ENCODE assay signal across 2 cellular contexts in the genomic region with DNA sequence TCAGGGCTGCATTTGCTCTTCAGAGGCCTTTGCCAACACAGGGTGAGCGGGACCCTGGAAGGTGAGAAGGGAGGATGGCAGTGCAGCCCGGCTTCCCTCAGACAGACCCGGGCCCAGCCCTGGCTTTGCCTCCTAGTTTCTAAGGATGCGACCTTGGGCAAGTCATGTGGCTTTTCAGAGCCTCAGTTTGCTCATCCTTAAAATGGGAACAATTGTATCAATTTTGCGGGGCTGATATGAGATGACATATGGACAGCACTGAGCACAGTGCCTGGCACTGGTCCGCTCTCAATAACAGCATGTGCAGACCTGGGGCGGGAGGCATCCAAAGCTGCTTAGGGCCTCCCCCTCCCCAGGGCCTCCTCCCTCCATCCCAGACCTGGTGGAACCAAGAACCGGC.
TF ChIP-seq lines count a peak whose summit lies in the region.

No MANE protein-coding gene starts in this region.

TF ChIP-seq in GM23338, 12 proteins besides CTCF, POLR2A, EP300 and RAD21:
- TF ChIP-seq, protein P1, sequence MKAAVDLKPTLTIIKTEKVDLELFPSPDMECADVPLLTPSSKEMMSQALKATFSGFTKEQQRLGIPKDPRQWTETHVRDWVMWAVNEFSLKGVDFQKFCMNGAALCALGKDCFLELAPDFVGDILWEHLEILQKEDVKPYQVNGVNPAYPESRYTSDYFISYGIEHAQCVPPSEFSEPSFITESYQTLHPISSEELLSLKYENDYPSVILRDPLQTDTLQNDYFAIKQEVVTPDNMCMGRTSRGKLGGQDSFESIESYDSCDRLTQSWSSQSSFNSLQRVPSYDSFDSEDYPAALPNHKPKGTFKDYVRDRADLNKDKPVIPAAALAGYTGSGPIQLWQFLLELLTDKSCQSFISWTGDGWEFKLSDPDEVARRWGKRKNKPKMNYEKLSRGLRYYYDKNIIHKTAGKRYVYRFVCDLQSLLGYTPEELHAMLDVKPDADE (IDR thresholded peaks at IDR 0.05) = no peak
- TF ChIP-seq ZNF114 (CRISPR knock-in tag; IDR thresholded peaks at IDR 0.05) = no peak
- no peak for TF ChIP-seq ZNF331 (CRISPR knock-in tag; IDR thresholded peaks at IDR 0.05; ENCODE audit: low read depth)
- TF ChIP-seq, protein P2, sequence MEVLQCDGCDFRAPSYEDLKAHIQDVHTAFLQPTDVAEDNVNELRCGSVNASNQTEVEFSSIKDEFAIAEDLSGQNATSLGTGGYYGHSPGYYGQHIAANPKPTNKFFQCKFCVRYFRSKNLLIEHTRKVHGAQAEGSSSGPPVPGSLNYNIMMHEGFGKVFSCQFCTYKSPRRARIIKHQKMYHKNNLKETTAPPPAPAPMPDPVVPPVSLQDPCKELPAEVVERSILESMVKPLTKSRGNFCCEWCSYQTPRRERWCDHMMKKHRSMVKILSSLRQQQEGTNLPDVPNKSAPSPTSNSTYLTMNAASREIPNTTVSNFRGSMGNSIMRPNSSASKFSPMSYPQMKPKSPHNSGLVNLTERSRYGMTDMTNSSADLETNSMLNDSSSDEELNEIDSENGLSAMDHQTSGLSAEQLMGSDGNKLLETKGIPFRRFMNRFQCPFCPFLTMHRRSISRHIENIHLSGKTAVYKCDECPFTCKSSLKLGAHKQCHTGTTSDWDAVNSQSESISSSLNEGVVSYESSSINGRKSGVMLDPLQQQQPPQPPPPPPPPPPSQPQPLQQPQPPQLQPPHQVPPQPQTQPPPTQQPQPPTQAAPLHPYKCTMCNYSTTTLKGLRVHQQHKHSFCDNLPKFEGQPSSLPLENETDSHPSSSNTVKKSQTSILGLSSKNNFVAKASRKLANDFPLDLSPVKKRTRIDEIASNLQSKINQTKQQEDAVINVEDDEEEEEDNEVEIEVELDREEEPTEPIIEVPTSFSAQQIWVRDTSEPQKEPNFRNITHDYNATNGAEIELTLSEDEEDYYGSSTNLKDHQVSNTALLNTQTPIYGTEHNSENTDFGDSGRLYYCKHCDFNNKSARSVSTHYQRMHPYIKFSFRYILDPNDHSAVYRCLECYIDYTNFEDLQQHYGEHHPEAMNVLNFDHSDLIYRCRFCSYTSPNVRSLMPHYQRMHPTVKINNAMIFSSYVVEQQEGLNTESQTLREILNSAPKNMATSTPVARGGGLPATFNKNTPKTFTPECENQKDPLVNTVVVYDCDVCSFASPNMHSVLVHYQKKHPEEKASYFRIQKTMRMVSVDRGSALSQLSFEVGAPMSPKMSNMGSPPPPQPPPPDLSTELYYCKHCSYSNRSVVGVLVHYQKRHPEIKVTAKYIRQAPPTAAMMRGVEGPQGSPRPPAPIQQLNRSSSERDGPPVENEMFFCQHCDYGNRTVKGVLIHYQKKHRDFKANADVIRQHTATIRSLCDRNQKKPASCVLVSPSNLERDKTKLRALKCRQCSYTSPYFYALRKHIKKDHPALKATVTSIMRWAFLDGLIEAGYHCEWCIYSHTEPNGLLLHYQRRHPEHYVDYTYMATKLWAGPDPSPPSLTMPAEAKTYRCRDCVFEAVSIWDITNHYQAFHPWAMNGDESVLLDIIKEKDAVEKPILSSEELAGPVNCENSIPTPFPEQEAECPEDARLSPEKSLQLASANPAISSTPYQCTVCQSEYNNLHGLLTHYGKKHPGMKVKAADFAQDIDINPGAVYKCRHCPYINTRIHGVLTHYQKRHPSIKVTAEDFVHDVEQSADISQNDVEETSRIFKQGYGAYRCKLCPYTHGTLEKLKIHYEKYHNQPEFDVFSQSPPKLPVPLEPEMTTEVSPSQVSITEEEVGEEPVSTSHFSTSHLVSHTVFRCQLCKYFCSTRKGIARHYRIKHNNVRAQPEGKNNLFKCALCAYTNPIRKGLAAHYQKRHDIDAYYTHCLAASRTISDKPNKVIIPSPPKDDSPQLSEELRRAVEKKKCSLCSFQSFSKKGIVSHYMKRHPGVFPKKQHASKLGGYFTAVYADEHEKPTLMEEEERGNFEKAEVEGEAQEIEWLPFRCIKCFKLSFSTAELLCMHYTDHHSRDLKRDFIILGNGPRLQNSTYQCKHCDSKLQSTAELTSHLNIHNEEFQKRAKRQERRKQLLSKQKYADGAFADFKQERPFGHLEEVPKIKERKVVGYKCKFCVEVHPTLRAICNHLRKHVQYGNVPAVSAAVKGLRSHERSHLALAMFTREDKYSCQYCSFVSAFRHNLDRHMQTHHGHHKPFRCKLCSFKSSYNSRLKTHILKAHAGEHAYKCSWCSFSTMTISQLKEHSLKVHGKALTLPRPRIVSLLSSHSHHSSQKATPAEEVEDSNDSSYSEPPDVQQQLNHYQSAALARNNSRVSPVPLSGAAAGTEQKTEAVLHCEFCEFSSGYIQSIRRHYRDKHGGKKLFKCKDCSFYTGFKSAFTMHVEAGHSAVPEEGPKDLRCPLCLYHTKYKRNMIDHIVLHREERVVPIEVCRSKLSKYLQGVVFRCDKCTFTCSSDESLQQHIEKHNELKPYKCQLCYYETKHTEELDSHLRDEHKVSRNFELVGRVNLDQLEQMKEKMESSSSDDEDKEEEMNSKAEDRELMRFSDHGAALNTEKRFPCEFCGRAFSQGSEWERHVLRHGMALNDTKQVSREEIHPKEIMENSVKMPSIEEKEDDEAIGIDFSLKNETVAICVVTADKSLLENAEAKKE (CRISPR knock-in tag; IDR thresholded peaks at IDR 0.05) = no peak
- TF ChIP-seq EZH2phosphoT487 (IDR thresholded peaks at IDR 0.05; ENCODE audit: unreplicated experiment) = no peak
TF ChIP-seq in GM23338: peak in this region for 0.

TF ChIP-seq in H1, 55 proteins besides CTCF, POLR2A, EP300 and RAD21:
- TF ChIP-seq HDAC2 (IDR thresholded peaks at IDR 0.05; ENCODE audit: borderline replicate concordance in 1 of 2, low read depth in 2 of 2, low read length in 2 of 2) (peak in 1 of 2 experiments; percentile 42; a peak in 1 of 4 replicates), KDM1A (IDR thresholded peaks at IDR 0.05; ENCODE audit: borderline replicate concordance, low read length) (peak; percentile 95), CBX8 (IDR thresholded peaks at IDR 0.05; ENCODE audit: borderline replicate concordance, low read depth, low read length) (no peak)
